ENCODE assay signal across 8 cellular contexts in the genomic region with DNA sequence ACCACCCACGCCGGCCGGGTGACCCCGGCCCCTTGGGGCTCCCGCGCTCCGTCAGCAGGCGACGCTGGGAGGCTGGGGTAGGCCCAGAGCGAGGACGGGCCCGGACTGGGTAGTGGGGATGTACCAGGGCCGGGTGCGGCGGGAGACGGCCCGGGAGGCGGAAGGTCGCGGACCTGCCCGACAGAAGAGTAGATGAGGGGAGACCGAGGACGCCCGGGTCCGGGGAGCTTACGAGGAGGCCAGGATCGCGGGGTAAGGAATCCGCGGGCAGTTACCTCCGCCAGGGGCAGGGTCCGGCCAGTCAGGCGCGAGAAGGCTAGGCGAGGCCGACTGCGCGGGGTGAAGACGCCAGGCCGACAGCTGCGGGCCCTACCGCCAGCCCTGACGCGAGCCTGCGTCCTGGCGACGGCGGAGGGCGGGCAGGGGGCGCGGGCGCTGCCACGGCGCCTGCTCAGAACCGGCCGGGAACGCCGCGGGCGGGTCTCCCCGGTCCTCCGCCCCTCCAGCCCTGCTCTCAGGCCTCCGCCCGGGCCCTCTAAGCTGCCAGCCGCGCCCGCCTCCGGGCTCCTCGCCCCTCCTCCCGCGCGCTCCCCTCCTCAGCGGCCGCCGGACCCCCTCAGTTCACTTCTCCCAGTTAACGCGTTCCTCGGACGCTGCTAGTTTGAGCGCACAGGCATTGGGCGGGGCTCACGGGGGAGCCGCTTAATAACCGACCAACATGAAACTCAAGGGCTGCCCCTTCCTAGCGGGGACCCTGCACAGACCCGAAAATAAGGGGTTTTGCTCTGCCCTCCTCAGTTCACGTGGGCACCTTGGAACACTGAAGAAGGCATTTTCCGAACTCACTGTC. TPM values are rescaled to one million over a fixed set of nuclear protein-coding genes. Genes with fewer than 3 reads are reported as not detected.
A peak's percentile ranks its signal among the peaks of the same experiment; 100 is the strongest.
DNase-seq lines count a peak whose midpoint lies in the region; ATAC-seq and TF ChIP-seq lines count a peak whose summit lies in the region.

A gene (minus strand): TSS at position 407 of the 850 bp plus-strand sequence. CDS start 1,678 bp downstream, outside the sequence.

- intact Hi-C loops in Panc1 (cut with micrococcal nuclease; ENCODE audit: unreplicated experiment) = loop anchor here (10.0 kb wide), 1 partner anchor 46 kb away; no protein-coding TSS in a partner anchor
- intact Hi-C loops in activated T-helper 2 cell treated with anti-CD3 and anti-CD28 coated beads, Interferon-gamma antibody, Interleukin-2, Interleukin-4, amounts not matched to agents 10 μg/mL and 5 μg/mL and 100 μg/mL, durations not matched to agents 14 hours and 24 hours and 36 hours (cut with micrococcal nuclease) = loop anchor here (2.0 kb wide), 1 partner anchor 122 kb away; a partner anchor contains a TSS

- H3K9me3 ChIP-seq in HUES6 (ENCODE audit: control insufficient read depth, insufficient read depth, low read depth, low read length) (no peaks in the 10 kb centered on the region), Panc1 (ENCODE audit: control insufficient read depth, insufficient read depth, low read depth, low read length) (no peaks in the 10 kb centered on the region)

- in situ Hi-C loops in Panc1 (cut with HindIII; ENCODE audit: low pct_unique_long_range_greater_than_20kb, low sequenced_read_pairs) = no loop called here

- peak within 1 kb of the TSS; percentile 77 for H3K27ac Mint-ChIP-seq in activated T-helper 2 cell treated with anti-CD3 and anti-CD28 coated beads, Interferon-gamma antibody, Interleukin-2, Interleukin-4, amounts not matched to agents 10 μg/mL and 5 μg/mL and 100 μg/mL, durations not matched to agents 14 hours and 24 hours and 36 hours
- H3K27ac Mint-ChIP-seq in natural killer cell treated with Interleukin-12 subunit alpha and Interleukin-12 subunit beta and Interleukin-15 and Interleukin-18, amount 100 ng/mL, for 72 hours = peak within 1 kb of the TSS; percentile 81 to 91
- peak within 1 kb of the TSS; percentile 96 to 98 for H3K27ac Mint-ChIP-seq in stimulated activated naive CD8-positive, alpha-beta T cell treated with anti-CD3 and anti-CD28 coated beads, Interleukin-15, amount 100 ng/mL, for 72 hours

- POLR2A ChIA-PET in Panc1 (lab: Charles Lee) = no interaction called here

- H3K27me3 Mint-ChIP-seq in activated T-helper 2 cell treated with anti-CD3 and anti-CD28 coated beads, Interferon-gamma antibody, Interleukin-2, Interleukin-4, amounts not matched to agents 10 μg/mL and 5 μg/mL and 100 μg/mL, durations not matched to agents 14 hours and 24 hours and 36 hours (ENCODE audit: low read depth) = no peaks in the 10 kb centered on the region
- no peaks in the 10 kb centered on the region for H3K27me3 Mint-ChIP-seq in natural killer cell treated with Interleukin-12 subunit alpha and Interleukin-12 subunit beta and Interleukin-15 and Interleukin-18, amount 100 ng/mL, for 72 hours
- no peaks in the 10 kb centered on the region for H3K27me3 Mint-ChIP-seq in stimulated activated naive CD8-positive, alpha-beta T cell treated with anti-CD3 and anti-CD28 coated beads, Interleukin-15, amount 100 ng/mL, for 72 hours

- H3K36me3 Mint-ChIP-seq in activated T-helper 2 cell treated with anti-CD3 and anti-CD28 coated beads, Interferon-gamma antibody, Interleukin-2, Interleukin-4, amounts not matched to agents 10 μg/mL and 5 μg/mL and 100 μg/mL, durations not matched to agents 14 hours and 24 hours and 36 hours (ENCODE audit: low read depth) = no peaks in the 10 kb centered on the region
- no peaks in the 10 kb centered on the region for H3K36me3 Mint-ChIP-seq in natural killer cell treated with Interleukin-12 subunit alpha and Interleukin-12 subunit beta and Interleukin-15 and Interleukin-18, amount 100 ng/mL, for 72 hours

- CTCF ChIA-PET in Panc1 (lab: Charles Lee) = no interaction called here

- H3K4me1 ChIP-seq in HUES6 (ENCODE audit: control insufficient read depth, insufficient read depth, low read length) (0 out of 2 replicates have a peak, but pooled peaks cover 5% of the 10 kb centered on the region), Panc1 (ENCODE audit: control insufficient read depth, insufficient read depth, low read length) (peaks cover 3% of the 10 kb centered on the region; the same call in 1 of the 2 replicates)

- H3K27ac ChIP-seq in HUES6 (ENCODE audit: low read depth, low read length) = peak within 1 kb of the TSS; percentile 72; the same call in 1 of the 2 replicates
- peak within 1 kb of the TSS; percentile 90 for H3K27ac ChIP-seq in Panc1 (ENCODE audit: low read length)

- H3K27me3 ChIP-seq in HUES6 (ENCODE audit: control insufficient read depth, insufficient read depth, low read length) (no peaks in the 10 kb centered on the region), Panc1 (ENCODE audit: control insufficient read depth, insufficient read depth, low read length) (no peaks in the 10 kb centered on the region)

- DNase-seq in DMS153 (lab: John Stamatoyannopoulos, UW) (peak; percentile 70), Panc1 (ENCODE audit: low read depth, low spot score) (peak; percentile 15), fibroblast of peridontal ligament (ENCODE audit: extremely low read depth) (peak; percentile 72)
- DNase-seq in activated T-helper 2 cell treated with anti-CD3 and anti-CD28 coated beads, Interferon-gamma antibody, Interleukin-2, Interleukin-4, amounts not matched to agents 10 μg/mL and 5 μg/mL and 100 μg/mL, durations not matched to agents 14 hours and 24 hours and 36 hours (ENCODE audit: low spot score) = peak; percentile 55
- DNase-seq in natural killer cell treated with Interleukin-12 subunit alpha and Interleukin-12 subunit beta and Interleukin-15 and Interleukin-18, amount 100 ng/mL, for 72 hours (ENCODE audit: low spot score) = peak; percentile 76
- DNase-seq in stimulated activated naive CD8-positive, alpha-beta T cell treated with anti-CD3 and anti-CD28 coated beads, Interleukin-15, amount 100 ng/mL, for 72 hours = peak; percentile 66 to 74

- H3K4me1 Mint-ChIP-seq in activated T-helper 2 cell treated with anti-CD3 and anti-CD28 coated beads, Interferon-gamma antibody, Interleukin-2, Interleukin-4, amounts not matched to agents 10 μg/mL and 5 μg/mL and 100 μg/mL, durations not matched to agents 14 hours and 24 hours and 36 hours (ENCODE audit: low read depth) = peaks cover 6% of the 10 kb centered on the region
- peaks cover 5 to 6% of the 10 kb centered on the region in 2 donors for H3K4me1 Mint-ChIP-seq in natural killer cell treated with Interleukin-12 subunit alpha and Interleukin-12 subunit beta and Interleukin-15 and Interleukin-18, amount 100 ng/mL, for 72 hours (ENCODE audit: low read depth in 2 of 2)
- peaks cover 18% of the 10 kb centered on the region for H3K4me1 Mint-ChIP-seq in stimulated activated naive CD8-positive, alpha-beta T cell treated with anti-CD3 and anti-CD28 coated beads, Interleukin-15, amount 100 ng/mL, for 72 hours

- peaks cover 9% of the 10 kb centered on the region for H3K9me3 Mint-ChIP-seq in activated T-helper 2 cell treated with anti-CD3 and anti-CD28 coated beads, Interferon-gamma antibody, Interleukin-2, Interleukin-4, amounts not matched to agents 10 μg/mL and 5 μg/mL and 100 μg/mL, durations not matched to agents 14 hours and 24 hours and 36 hours
- H3K9me3 Mint-ChIP-seq in natural killer cell treated with Interleukin-12 subunit alpha and Interleukin-12 subunit beta and Interleukin-15 and Interleukin-18, amount 100 ng/mL, for 72 hours = no peaks in the 10 kb centered on the region
- H3K9me3 Mint-ChIP-seq in stimulated activated naive CD8-positive, alpha-beta T cell treated with anti-CD3 and anti-CD28 coated beads, Interleukin-15, amount 100 ng/mL, for 72 hours = no peaks in the 10 kb centered on the region

- H3K36me3 ChIP-seq in HUES6 (ENCODE audit: control insufficient read depth, insufficient read depth, low read length) (no peaks in the 10 kb centered on the region), Panc1 (ENCODE audit: control insufficient read depth, insufficient read depth, low read length) (no peaks in the 10 kb centered on the region)

- H3K4me3 ChIP-seq in HUES6 (ENCODE audit: low read depth, low read length) = peak within 1 kb of the TSS; percentile 82
- peak within 1 kb of the TSS; percentile 80 to 91 for H3K4me3 ChIP-seq in Panc1 (ENCODE audit: low read depth in 2 of 2, low read length in 2 of 2)

- H3K9ac ChIP-seq in HUES6 (ENCODE audit: low read length) = peak within 1 kb of the TSS; percentile 86

- ATAC-seq in GM21447 (IDR thresholded peaks at IDR 0.05; ENCODE audit: unreplicated experiment) (peak; percentile 77), Panc1 (peak; percentile 97)
- peak; percentile 94 for ATAC-seq in natural killer cell treated with Interleukin-12 subunit alpha and Interleukin-12 subunit beta and Interleukin-15 and Interleukin-18, amount 100 ng/mL, for 72 hours
- peak; percentile 93 for ATAC-seq in stimulated activated naive CD8-positive, alpha-beta T cell treated with anti-CD3 and anti-CD28 coated beads, Interleukin-15, amount 100 ng/mL, for 72 hours

- no TSS peak for BruUV-seq in Panc1 (replicated peaks; lab: Mats Ljungman, UMichigan)

- peak within 1 kb of the TSS; percentile 88 for H3K4me3 Mint-ChIP-seq in activated T-helper 2 cell treated with anti-CD3 and anti-CD28 coated beads, Interferon-gamma antibody, Interleukin-2, Interleukin-4, amounts not matched to agents 10 μg/mL and 5 μg/mL and 100 μg/mL, durations not matched to agents 14 hours and 24 hours and 36 hours (ENCODE audit: low read depth)
- H3K4me3 Mint-ChIP-seq in natural killer cell treated with Interleukin-12 subunit alpha and Interleukin-12 subunit beta and Interleukin-15 and Interleukin-18, amount 100 ng/mL, for 72 hours = peak within 1 kb of the TSS; percentile 91
- peak within 1 kb of the TSS; percentile 83 to 95 for H3K4me3 Mint-ChIP-seq in stimulated activated naive CD8-positive, alpha-beta T cell treated with anti-CD3 and anti-CD28 coated beads, Interleukin-15, amount 100 ng/mL, for 72 hours

- TF ChIP-seq CTCF in Panc1 (IDR thresholded peaks at IDR 0.05) = no peak

RNA-seq across cellular contexts. Expression of the gene that starts here (rescaled TPM):
- 18.1 TPM for total RNA-seq in Panc1 (2021; ENCODE audit: unreplicated experiment)
- polyA plus RNA-seq in Panc1 (2012; ENCODE audit: insufficient read length) = 7.2 TPM
- total RNA-seq in activated T-helper 2 cell treated with anti-CD3 and anti-CD28 coated beads, Interferon-gamma antibody, Interleukin-2, Interleukin-4, amounts not matched to agents 10 μg/mL and 5 μg/mL and 100 μg/mL, durations not matched to agents 14 hours and 24 hours and 36 hours = 7.7 and 9.1 TPM in 2 replicates
- 10 to 100 TPM in 1 of 2 donors, 1 to 10 TPM in 1; 9.4 to 12.1 TPM for total RNA-seq in natural killer cell treated with Interleukin-12 subunit alpha and Interleukin-12 subunit beta and Interleukin-15 and Interleukin-18, amount 100 ng/mL, for 72 hours

Comparison
In these comparisons a context has a peak if more than half of its experiments do, and no peak if none do; other contexts are left out.
1. Peak in every context shown above with its lines: DNase-seq, ATAC-seq, H3K4me3 ChIP-seq and H3K27ac ChIP-seq.
2. DNase-seq: peak in every context shown above with its lines; median percentile 76 in natural killer cell treated with Interleukin-12 subunit alpha and Interleukin-12 subunit beta and Interleukin-15 and Interleukin-18, amount 100 ng/mL, for 72 hours; 72 in fibroblast of peridontal ligament; 70 in DMS153; 70 in stimulated activated naive CD8-positive, alpha-beta T cell treated with anti-CD3 and anti-CD28 coated beads, Interleukin-15, amount 100 ng/mL, for 72 hours; 55 in activated T-helper 2 cell treated with anti-CD3 and anti-CD28 coated beads, Interferon-gamma antibody, Interleukin-2, Interleukin-4, amounts not matched to agents 10 μg/mL and 5 μg/mL and 100 μg/mL, durations not matched to agents 14 hours and 24 hours and 36 hours; 15 in Panc1.